2 cellular contexts compared by ENCODE assay signal in genomic region chr7:131652934-131653333, GRCh38.
TF ChIP-seq lines count a peak whose summit lies in the region.

No MANE protein-coding gene starts in this region.

TF ChIP-seq in A549, 52 proteins besides CTCF, POLR2A, EP300 and RAD21:
- TF ChIP-seq PBX3 (IDR thresholded peaks at IDR 0.05) = no peak
- no peak for TF ChIP-seq HOXB13 (CRISPR knock-in tag; IDR thresholded peaks at IDR 0.05; ENCODE audit: low read depth)
- TF ChIP-seq NPAS2 (CRISPR knock-in tag; IDR thresholded peaks at IDR 0.05; ENCODE audit: borderline replicate concordance) = no peak
- no peak for TF ChIP-seq REST (IDR thresholded peaks at IDR 0.05)
- no peak for TF ChIP-seq ZSCAN20 (CRISPR knock-in tag; IDR thresholded peaks at IDR 0.05)
- TF ChIP-seq FOSB (CRISPR knock-in tag; IDR thresholded peaks at IDR 0.05) = no peak
- TF ChIP-seq ZFP36 (IDR thresholded peaks at IDR 0.05; ENCODE audit: borderline replicate concordance, partially characterized antibody) = no peak
- no peak for TF ChIP-seq MAFK (IDR thresholded peaks at IDR 0.05; ENCODE audit: partially characterized antibody)
- TF ChIP-seq JUNB (IDR thresholded peaks at IDR 0.05) = no peak
- TF ChIP-seq FOSL2 (IDR thresholded peaks at IDR 0.05) = no peak
- no peak for TF ChIP-seq FOSL2 (CRISPR knock-in tag; IDR thresholded peaks at IDR 0.05)
- TF ChIP-seq CHD4 (IDR thresholded peaks at IDR 0.05; ENCODE audit: borderline replicate concordance) = no peak
- no peak for TF ChIP-seq BCL3 (IDR thresholded peaks at IDR 0.05)
- TF ChIP-seq SREBF2 (IDR thresholded peaks at IDR 0.05) = no peak
- no peak for TF ChIP-seq POLR2AphosphoS2 (conservative IDR thresholded peaks at IDR 0.05; ENCODE audit: low read length)

TF ChIP-seq in GM23338, 12 proteins besides CTCF, POLR2A, EP300 and RAD21 (continued from another document):
- no peak for TF ChIP-seq ETS1 (IDR thresholded peaks at IDR 0.05)
- TF ChIP-seq STAT1 (IDR thresholded peaks at IDR 0.05; ENCODE audit: unreplicated experiment) = no peak
- no peak for TF ChIP-seq REST (IDR thresholded peaks at IDR 0.05; ENCODE audit: unreplicated experiment)
- no peak for TF ChIP-seq NANOG (IDR thresholded peaks at IDR 0.05; ENCODE audit: borderline replicate concordance)
